Comparison of ENCODE assay signal across 4 cellular contexts in the genomic region with DNA sequence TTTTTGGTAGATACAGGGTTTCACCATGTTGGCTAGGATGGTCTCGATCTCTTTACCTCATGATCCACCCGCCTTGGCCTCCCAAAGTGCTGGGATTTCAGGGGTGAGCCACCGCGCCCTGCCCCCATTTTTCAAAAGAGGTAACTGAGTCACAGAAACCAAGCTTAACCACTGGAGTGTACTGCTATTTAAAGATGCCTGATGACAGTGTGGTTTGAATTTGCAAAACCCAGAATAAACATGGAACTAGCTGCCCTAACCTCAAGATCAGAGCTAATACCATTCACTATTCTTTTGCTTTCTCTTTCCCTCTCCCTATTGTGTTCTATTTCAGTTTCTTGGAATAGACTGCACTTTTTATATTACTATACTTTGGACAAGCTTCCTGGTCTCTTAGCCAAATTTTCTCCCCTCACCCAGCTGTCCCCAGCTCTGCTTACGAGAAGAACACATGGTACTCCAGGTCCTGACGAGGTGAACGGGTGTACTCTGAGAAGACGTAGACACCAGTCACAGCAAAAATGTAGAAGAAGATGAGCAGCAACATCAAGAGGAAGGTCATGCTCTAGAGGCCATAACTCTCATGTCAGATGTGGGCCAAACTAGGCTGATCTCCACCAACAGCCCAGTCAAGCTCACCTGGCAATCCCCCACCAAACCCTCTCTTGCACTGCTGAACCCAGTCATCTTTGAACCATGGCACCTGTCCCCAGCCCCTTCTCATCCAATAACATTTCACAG. TPM values are rescaled to one million over a fixed set of nuclear protein-coding genes. Genes with fewer than 3 reads are reported as not detected.
"Had no signal": no experiment of that assay in that cellular context is flagged by ENCODE, and none has a peak within 500 bp of the region (broad histone marks: within the 10 kb centered on the region; RNA-seq: fewer than 3 reads in every experiment).

No MANE protein-coding gene starts in this region.

RNA-seq across cellular contexts. Expression of a gene that starts 44.8 kb away (rescaled TPM):
- total RNA-seq: activated CD4-positive, alpha-beta T cell treated with anti-CD3 and anti-CD28 coated beads, Interleukin-2, amount 10 ng/mL, durations not matched to agents 7 days and 5 days; osteocyte had no signal
- polyA plus RNA-seq: smooth muscle cell had no signal

RNA-seq across cellular contexts. Expression of a gene that starts 55.0 kb away (rescaled TPM):
- total RNA-seq: activated CD4-positive, alpha-beta T cell treated with anti-CD3 and anti-CD28 coated beads, Interleukin-2, amount 10 ng/mL, durations not matched to agents 7 days and 5 days; osteocyte; psoas muscle had no signal
- polyA plus RNA-seq: smooth muscle cell had no signal
